39 cellular contexts compared by ENCODE assay signal in the genomic region with DNA sequence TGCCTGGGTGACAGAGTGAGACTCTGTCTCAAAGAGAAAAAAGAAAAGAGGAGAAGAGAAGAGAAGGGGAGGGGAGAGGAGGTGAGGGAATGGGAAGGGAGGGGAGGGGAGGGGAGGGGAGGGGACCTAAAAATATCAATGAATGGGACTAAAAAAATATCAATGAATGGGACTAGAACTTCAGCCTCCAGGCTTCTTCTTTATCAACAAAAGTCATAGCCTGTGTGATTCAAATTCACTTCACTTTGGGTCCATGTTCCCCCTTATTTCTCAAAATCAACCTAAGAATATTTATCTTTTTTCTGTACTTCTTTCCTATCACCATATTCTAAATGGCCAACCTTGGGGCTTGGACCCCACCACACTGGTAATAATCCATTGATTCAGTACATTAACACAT.
"Had no signal": no experiment of that assay in that cellular context is flagged by ENCODE, and none has a peak within 500 bp of the region (broad histone marks: within the 10 kb centered on the region; RNA-seq: fewer than 3 reads in every experiment).

No MANE protein-coding gene starts in this region.

- FAIRE-seq: astrocyte, bronchial epithelial cell had no signal

- H3K36me3 Mint-ChIP-seq: activated naive CD4-positive, alpha-beta T cell treated with anti-CD3 and anti-CD28 coated beads, Interleukin-2, amount 10 ng/mL, durations not matched to agents 7 days and 5 days; activated naive CD4-positive, alpha-beta T cell treated with anti-CD3 and anti-CD28 coated beads, Interleukin-2, amount 50 U/mL, for 24 hours; activated naive CD4-positive, alpha-beta T cell treated with anti-CD3 and anti-CD28 coated beads, Interleukin-2, amount 50 U/mL, for 72 hours; activated naive CD8-positive, alpha-beta T cell; activated naive CD8-positive, alpha-beta T cell treated with anti-CD3 and anti-CD28 coated beads for 36 hours; activated naive CD8-positive, alpha-beta T cell treated with anti-CD3 and anti-CD28 coated beads, Interleukin-2, amount 10 ng/mL, durations not matched to agents 7 days and 5 days; brain had no signal

- H3K27me3 Mint-ChIP-seq: activated naive CD4-positive, alpha-beta T cell treated with anti-CD3 and anti-CD28 coated beads, Interleukin-2, amount 10 ng/mL, durations not matched to agents 7 days and 5 days; central memory CD8-positive, alpha-beta T cell had no signal

- H3K9me3 Mint-ChIP-seq: activated naive CD4-positive, alpha-beta T cell treated with anti-CD3 and anti-CD28 coated beads for 36 hours; activated naive CD4-positive, alpha-beta T cell treated with anti-CD3 and anti-CD28 coated beads, Interleukin-2, amount 50 U/mL, for 24 hours; activated naive CD4-positive, alpha-beta T cell treated with anti-CD3 and anti-CD28 coated beads, Interleukin-2, amount 50 U/mL, for 72 hours; activated naive CD8-positive, alpha-beta T cell treated with anti-CD3 and anti-CD28 coated beads for 36 hours; activated naive CD8-positive, alpha-beta T cell treated with anti-CD3 and anti-CD28 coated beads, Interleukin-2, amount 10 ng/mL, durations not matched to agents 7 days and 5 days; activated naive CD8-positive, alpha-beta T cell treated with anti-CD3 and anti-CD28 coated beads, Interleukin-2, amount 50 U/mL, for 24 hours; activated T-cell treated with anti-CD3 and anti-CD28 coated beads, Interleukin-2, amount 50 U/mL, for 24 hours; activated T-cell treated with anti-CD3 and anti-CD28 coated beads, Interleukin-2, amount 50 U/mL, for 4 hours; activated T-cell treated with anti-CD3 and anti-CD28 coated beads, Interleukin-2, amount 50 U/mL, for 72 hours; activated T-helper 1 cell treated with anti-CD3 and anti-CD28 coated beads, Interleukin-12 subunit alpha, Interleukin-12 subunit beta, Interleukin-2, Interleukin-4 antibody, amounts not matched to agents 30 ng/mL and 10 ng/mL and 1 ng/mL, durations not matched to agents 14 hours and 24 hours and 36 hours; activated T-helper 17 cell treated with anti-CD3 and anti-CD28 coated beads, Interleukin-2, amount 50 U/mL, for 72 hours; central memory CD8-positive, alpha-beta T cell had no signal

- H3K27ac Mint-ChIP-seq: activated naive CD4-positive, alpha-beta T cell treated with anti-CD3 and anti-CD28 coated beads for 36 hours; activated naive CD4-positive, alpha-beta T cell treated with anti-CD3 and anti-CD28 coated beads, Interleukin-2, amount 10 ng/mL, durations not matched to agents 7 days and 5 days; activated naive CD4-positive, alpha-beta T cell treated with anti-CD3 and anti-CD28 coated beads, Interleukin-2, amount 50 U/mL, for 24 hours; activated naive CD4-positive, alpha-beta T cell treated with anti-CD3 and anti-CD28 coated beads, Interleukin-2, amount 50 U/mL, for 72 hours; activated naive CD8-positive, alpha-beta T cell; activated naive CD8-positive, alpha-beta T cell treated with anti-CD3 and anti-CD28 coated beads for 36 hours; activated naive CD8-positive, alpha-beta T cell treated with anti-CD3 and anti-CD28 coated beads, Interleukin-2, amount 10 ng/mL, durations not matched to agents 7 days and 5 days; activated naive CD8-positive, alpha-beta T cell treated with anti-CD3 and anti-CD28 coated beads, Interleukin-2, amount 50 U/mL, for 24 hours; activated T-cell treated with anti-CD3 and anti-CD28 coated beads, Interleukin-2, amount 50 U/mL, for 24 hours; activated T-cell treated with anti-CD3 and anti-CD28 coated beads, Interleukin-2, amount 50 U/mL, for 72 hours; activated T-helper 1 cell treated with anti-CD3 and anti-CD28 coated beads, Interleukin-12 subunit alpha, Interleukin-12 subunit beta, Interleukin-2, Interleukin-4 antibody, amounts not matched to agents 30 ng/mL and 10 ng/mL and 1 ng/mL, durations not matched to agents 14 hours and 24 hours and 36 hours; activated T-helper 17 cell treated with anti-CD3 and anti-CD28 coated beads, Interleukin-2, amount 50 U/mL, for 72 hours; brain had no signal

- H3K27ac ChIP-seq: adrenal gland, ascending aorta, body of pancreas, brain microvascular endothelial cell, breast epithelium, cardiac muscle cell had no signal

- H3K4me3 Mint-ChIP-seq: activated naive CD4-positive, alpha-beta T cell treated with anti-CD3 and anti-CD28 coated beads for 36 hours; activated naive CD4-positive, alpha-beta T cell treated with anti-CD3 and anti-CD28 coated beads, Interleukin-2, amount 10 ng/mL, durations not matched to agents 7 days and 5 days; activated naive CD4-positive, alpha-beta T cell treated with anti-CD3 and anti-CD28 coated beads, Interleukin-2, amount 50 U/mL, for 24 hours; activated naive CD8-positive, alpha-beta T cell; activated naive CD8-positive, alpha-beta T cell treated with anti-CD3 and anti-CD28 coated beads for 36 hours; activated naive CD8-positive, alpha-beta T cell treated with anti-CD3 and anti-CD28 coated beads, Interleukin-2, amount 10 ng/mL, durations not matched to agents 7 days and 5 days; activated naive CD8-positive, alpha-beta T cell treated with anti-CD3 and anti-CD28 coated beads, Interleukin-2, amount 50 U/mL, for 24 hours; activated T-cell treated with anti-CD3 and anti-CD28 coated beads, Interleukin-2, amount 50 U/mL, for 24 hours; activated T-cell treated with anti-CD3 and anti-CD28 coated beads, Interleukin-2, amount 50 U/mL, for 4 hours; activated T-cell treated with anti-CD3 and anti-CD28 coated beads, Interleukin-2, amount 50 U/mL, for 72 hours; activated T-helper 1 cell treated with anti-CD3 and anti-CD28 coated beads, Interleukin-12 subunit alpha, Interleukin-12 subunit beta, Interleukin-2, Interleukin-4 antibody, amounts not matched to agents 30 ng/mL and 10 ng/mL and 1 ng/mL, durations not matched to agents 14 hours and 24 hours and 36 hours; activated T-helper 17 cell treated with anti-CD3 and anti-CD28 coated beads, Interleukin-2, amount 50 U/mL, for 72 hours; brain; central memory CD8-positive, alpha-beta T cell had no signal

- H3K4me3 ChIP-seq: adrenal gland, ascending aorta, body of pancreas, breast epithelium, cardiac muscle cell had no signal

- H3K4me1 Mint-ChIP-seq: activated naive CD4-positive, alpha-beta T cell treated with anti-CD3 and anti-CD28 coated beads, Interleukin-2, amount 10 ng/mL, durations not matched to agents 7 days and 5 days; activated naive CD4-positive, alpha-beta T cell treated with anti-CD3 and anti-CD28 coated beads, Interleukin-2, amount 50 U/mL, for 24 hours; activated naive CD8-positive, alpha-beta T cell treated with anti-CD3 and anti-CD28 coated beads for 36 hours; activated naive CD8-positive, alpha-beta T cell treated with anti-CD3 and anti-CD28 coated beads, Interleukin-2, amount 10 ng/mL, durations not matched to agents 7 days and 5 days; activated naive CD8-positive, alpha-beta T cell treated with anti-CD3 and anti-CD28 coated beads, Interleukin-2, amount 50 U/mL, for 24 hours; activated T-helper 17 cell treated with anti-CD3 and anti-CD28 coated beads, Interleukin-2, amount 50 U/mL, for 72 hours; central memory CD8-positive, alpha-beta T cell had no signal

- H3K9me3 ChIP-seq: adrenal gland, ascending aorta, body of pancreas, breast epithelium had no signal

- H3K36me3 ChIP-seq: adrenal gland, ascending aorta, brain microvascular endothelial cell, breast epithelium, cardiac muscle cell had no signal

- ATAC-seq: activated naive CD4-positive, alpha-beta T cell treated with anti-CD3 and anti-CD28 coated beads, Interleukin-2, amount 50 U/mL, for 72 hours; activated naive CD8-positive, alpha-beta T cell treated with anti-CD3 and anti-CD28 coated beads, Interleukin-2, amount 50 U/mL, for 24 hours; activated T-cell treated with anti-CD3 and anti-CD28 coated beads, Interleukin-2, amount 50 U/mL, for 4 hours; activated T-cell treated with anti-CD3 and anti-CD28 coated beads, Interleukin-2, amount 50 U/mL, for 72 hours; activated T-helper 17 cell treated with anti-CD3 and anti-CD28 coated beads, Interleukin-2, amount 50 U/mL, for 72 hours; body of pancreas had no signal

- H3K27me3 ChIP-seq: adrenal gland, ascending aorta, body of pancreas, brain microvascular endothelial cell, breast epithelium, cardiac muscle cell had no signal

- DNase-seq: activated effector memory CD4-positive, alpha-beta T cell treated with anti-CD3 and anti-CD28 coated beads, Interleukin-2, amount 50 U/mL, for 16 hours; activated effector memory CD4-positive, alpha-beta T cell treated with Interleukin-2 at 50 U/mL for 16 hours; activated gamma-delta T cell; activated gamma-delta T cell treated with Interleukin-2 at 50 U/mL for 16 hours; activated naive CD4-positive, alpha-beta T cell; activated naive CD4-positive, alpha-beta T cell treated with anti-CD3 and anti-CD28 coated beads for 36 hours; activated naive CD4-positive, alpha-beta T cell treated with anti-CD3 and anti-CD28 coated beads, Interleukin-2, amount 10 ng/mL, durations not matched to agents 7 days and 5 days; activated naive CD4-positive, alpha-beta T cell treated with anti-CD3 and anti-CD28 coated beads, Interleukin-2, amount 50 U/mL, for 16 hours; activated naive CD4-positive, alpha-beta T cell treated with Interleukin-2 at 50 U/mL for 16 hours; activated naive CD8-positive, alpha-beta T cell treated with anti-CD3 and anti-CD28 coated beads for 36 hours; activated naive CD8-positive, alpha-beta T cell treated with anti-CD3 and anti-CD28 coated beads, Interleukin-2, amount 10 ng/mL, durations not matched to agents 7 days and 5 days; activated naive CD8-positive, alpha-beta T cell treated with anti-CD3 and anti-CD28 coated beads, Interleukin-2, amount 50 U/mL, for 24 hours; activated T-cell treated with anti-CD3 and anti-CD28 coated beads, Interleukin-2, amount 50 U/mL, for 1 hour; activated T-cell treated with anti-CD3 and anti-CD28 coated beads, Interleukin-2, amount 50 U/mL, for 24 hours; activated T-cell treated with anti-CD3 and anti-CD28 coated beads, Interleukin-2, amount 50 U/mL, for 4 hours; activated T-cell treated with anti-CD3 and anti-CD28 coated beads, Interleukin-2, amount 50 U/mL, for 48 hours; activated T-cell treated with anti-CD3 and anti-CD28 coated beads, Interleukin-2, amount 50 U/mL, for 72 hours; adrenal gland; amniotic stem cell; amygdala; anterior cingulate cortex; aorta; body of pancreas; brain microvascular endothelial cell; caudate nucleus; central memory CD4-positive, alpha-beta T cell; cerebellar nuclear complex had no signal

- H3K4me1 ChIP-seq: adrenal gland, ascending aorta, body of pancreas, breast epithelium had no signal
